10 cellular contexts compared by ENCODE assay signal in the genomic region with DNA sequence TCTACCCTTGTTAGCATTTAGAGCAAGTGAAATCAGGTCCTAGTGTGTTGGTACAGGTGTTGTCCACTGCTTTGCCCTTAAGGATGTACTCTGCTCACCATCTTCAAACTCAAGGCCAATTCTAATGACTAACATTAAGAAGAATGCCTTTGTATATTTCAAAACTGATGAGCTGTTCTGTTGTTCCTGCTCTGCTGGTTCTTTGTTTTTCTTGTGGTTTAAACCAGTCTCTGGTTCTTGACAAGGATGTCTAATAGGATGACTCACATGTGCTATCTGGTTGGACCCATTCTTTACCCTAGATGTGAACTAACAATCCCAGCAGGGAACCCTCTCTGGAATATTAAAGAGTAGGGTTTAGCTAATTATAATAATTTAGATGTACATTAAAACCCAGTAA. TPM values are rescaled to one million over a fixed set of nuclear protein-coding genes. Genes with fewer than 3 reads are reported as not detected.
DNase-seq lines count a peak whose midpoint lies in the region; FAIRE-seq and TF ChIP-seq lines count a peak whose summit lies in the region.
"Had no signal": no experiment of that assay in that cellular context is flagged by ENCODE, and none has a peak within 500 bp of the region (broad histone marks: within the 10 kb centered on the region; RNA-seq: fewer than 3 reads in every experiment).

No MANE protein-coding gene starts in this region.

- no peak for TF ChIP-seq POLR2A in H54 (IDR thresholded peaks at IDR 0.05; ENCODE audit: low read depth, low read length)

- H3K4me3 ChIP-seq in esophagus (ENCODE audit: low read depth in 1 of 2, low read length in 2 of 2) (no peak overlapping the region), skeletal muscle cell (ENCODE audit: low read depth, low read length) (no peak overlapping the region)
- H3K4me3 ChIP-seq: left ventricle myocardium inferior, sigmoid colon had no signal

- no peaks in the 10 kb centered on the region for H3K9me3 ChIP-seq in esophagus (ENCODE audit: control insufficient read depth in 2 of 2, insufficient read depth in 1 of 2, low read depth in 1 of 2, low read length in 1 of 2)
- H3K9me3 ChIP-seq: left ventricle myocardium inferior, sigmoid colon had no signal

- H3K4me1 ChIP-seq in esophagus (ENCODE audit: control insufficient read depth in 2 of 2, insufficient read depth in 2 of 2, low read length in 1 of 2) = peaks cover 3 to 4% of the 10 kb centered on the region in 2 donors

- peaks cover 3 to 5% of the 10 kb centered on the region in 2 donors for H3K36me3 ChIP-seq in esophagus (ENCODE audit: control insufficient read depth in 2 of 2, insufficient read depth in 2 of 2, low read length in 1 of 2)

- peak overlapping the region; percentile 24 to 45 for H3K27ac ChIP-seq in esophagus (ENCODE audit: low read depth in 2 of 2, low read length in 1 of 2)
- H3K27ac ChIP-seq: left ventricle myocardium inferior, sigmoid colon had no signal

- peak; percentile 99 for FAIRE-seq in H54 (lab: Jason Lieb, UNC)
- FAIRE-seq in RCC 7860 (lab: Jason Lieb, UNC) = peak; percentile 96

- DNase-seq in H54 (ENCODE audit: insufficient read length, low spot score) = peak; percentile 49
- DNase-seq in RCC 7860 (ENCODE audit: low spot score) = peak; percentile 89
- peak; percentile 79 for DNase-seq in skeletal muscle cell (ENCODE audit: low read depth)
- no peak for DNase-seq in HuH-7.5 (ENCODE audit: low spot score)
- DNase-seq in ureter (ENCODE audit: low spot score) = no peak
- DNase-seq in NCI-H2196 treated with DMSO at 0.1 percent for 48 hours (lab: John Stamatoyannopoulos, UW; ENCODE audit: unreplicated experiment) = no peak
- DNase-seq: left ventricle myocardium inferior, NCI-H2081, sigmoid colon had no signal

- no peaks in the 10 kb centered on the region for H3K27me3 ChIP-seq in esophagus (ENCODE audit: control insufficient read depth in 1 of 2, insufficient read depth in 2 of 2, low read length in 2 of 2)
- H3K27me3 ChIP-seq: sigmoid colon had no signal

RNA-seq across cellular contexts. Expression of a gene that starts 17.3 kb away (rescaled TPM):
- polyA plus RNA-seq in esophagus = 10 to 100 TPM; 32.1 to 40.0 TPM
- 19.3 TPM for total RNA-seq in ureter

Comparison
In these comparisons a context has a peak if more than half of its experiments do, and no peak if none do; other contexts are left out.
1. DNase-seq: peak in H54 (single experiment), RCC 7860 (single experiment) and skeletal muscle cell (single experiment); none in HuH-7.5 (single experiment), ureter (single experiment) and NCI-H2196 treated with DMSO at 0.1 percent for 48 hours (single experiment).